19 cellular contexts compared by ENCODE assay signal in genomic region chr15:65919353-65919752, GRCh38. TPM values are rescaled to one million over a fixed set of nuclear protein-coding genes. Genes with fewer than 3 reads are reported as not detected.
DNase-seq lines count a peak whose midpoint lies in the region; ATAC-seq, FAIRE-seq and TF ChIP-seq lines count a peak whose summit lies in the region.
"Had no signal": no experiment of that assay in that cellular context is flagged by ENCODE, and none has a peak within 500 bp of the region (broad histone marks: within the 10 kb centered on the region; RNA-seq: fewer than 3 reads in every experiment).

No MANE protein-coding gene starts in this region.

- H3K14ac ChIP-seq in IMR-90 (replicated peaks; ENCODE audit: low read depth, low read length), result no peak overlapping the region

- H2AK5ac ChIP-seq in IMR-90 (ENCODE audit: low read depth, low read length), result no peak overlapping the region

- no peak for ATAC-seq in HepG2
- no peak for ATAC-seq in right lobe of liver
- ATAC-seq in IMR-90 (ENCODE audit: low read depth), result no peak
- ATAC-seq in GM12878, result no peak
- ATAC-seq in foreskin keratinocyte, result no peak
- ATAC-seq: GM23338, HCT116 had no signal

- H3K56ac ChIP-seq in IMR-90 (ENCODE audit: extremely low read depth, insufficient read depth, low read length), result no peak overlapping the region

- dilution Hi-C loops in IMR-90 (cut with HindIII; ENCODE audit: low sequenced_read_pairs, unreplicated experiment), result no loop called here

- TF ChIP-seq EP300 in HepG2 (IDR thresholded peaks at IDR 0.05; ENCODE audit: low read depth in 2 of 2, low read length in 2 of 2), result no peak
- TF ChIP-seq EP300 in HepG2 (CRISPR knock-in tag; IDR thresholded peaks at IDR 0.05; ENCODE audit: borderline replicate concordance), result no peak
- no peak for TF ChIP-seq EP300 in GM12878 (IDR thresholded peaks at IDR 0.05; ENCODE audit: borderline replicate concordance in 1 of 2, control insufficient read depth in 1 of 2, low read depth in 2 of 2, low read length in 2 of 2)

- H2BK120ac ChIP-seq in IMR-90 (ENCODE audit: low read depth, low read length), result no peak overlapping the region

- H3K27ac ChIP-seq in HepG2 (ENCODE audit: extremely low read length, insufficient read depth, low read length) (no peak overlapping the region), right lobe of liver (no peak overlapping the region), IMR-90 (ENCODE audit: insufficient read depth, low read length) (no peak overlapping the region), GM12878 (ENCODE audit: control insufficient read depth, insufficient read depth) (peak overlapping the region; percentile 85), RWPE1 (no peak overlapping the region), foreskin keratinocyte (no peak overlapping the region)
- H3K27ac ChIP-seq: BLaER1, C4-2B had no signal

- RAD21 ChIA-PET in GM12878 (lab: Charles Lee; ENCODE audit: unreplicated experiment), result interaction anchor here (0.8 to 3.2 kb wide), 3 partner anchors 11 to 49 kb away, joined by 3 to 24 read pairs (median 3); partner anchors contain the start of gene RAB11A

- BruUV-seq in HepG2 (replicated peaks; lab: Mats Ljungman, UMichigan) (no TSS peak), IMR-90 (replicated peaks; lab: Mats Ljungman, UMichigan) (no TSS peak), GM12878 (replicated peaks; lab: Mats Ljungman, UMichigan) (no TSS peak)

- FAIRE-seq in HepG2 (lab: Jason Lieb, UNC) (no peak), GM12878 (lab: Jason Lieb, UNC) (no peak)
- FAIRE-seq: D721Med had no signal

- H3K9me1 ChIP-seq in IMR-90 (ENCODE audit: insufficient read depth, low read length), result peaks cover 3% of the 10 kb centered on the region; the same call in 1 of the 2 replicates

- no peak overlapping the region for H4K91ac ChIP-seq in IMR-90 (ENCODE audit: insufficient read depth, low read depth, low read length)

- no peak overlapping the region for H4K8ac ChIP-seq in IMR-90 (ENCODE audit: low read depth in 2 of 2, low read length in 2 of 2)

- H3K4ac ChIP-seq in IMR-90 (ENCODE audit: low read depth, low read length), result no peak overlapping the region

- no peak overlapping the region for H2AK9ac ChIP-seq in IMR-90 (replicated peaks; ENCODE audit: low read depth, low read length, poor library complexity)

- H3K4me2 ChIP-seq in HepG2 (ENCODE audit: low read depth, low read length), result no peak overlapping the region
- H3K4me2 ChIP-seq in IMR-90 (ENCODE audit: low read depth, low read length), result no peak overlapping the region
- H3K4me2 ChIP-seq in GM12878 (ENCODE audit: control insufficient read depth, insufficient read depth), result no peak overlapping the region
- H3K4me2 ChIP-seq: GM23338 had no signal

- TF ChIP-seq CTCF in HepG2 (CRISPR knock-in tag; IDR thresholded peaks at IDR 0.05) (no peak), right lobe of liver (IDR thresholded peaks at IDR 0.05) (no peak), IMR-90 (conservative IDR thresholded peaks at IDR 0.05; ENCODE audit: low read depth, low read length) (no peak), GM12878 (IDR thresholded peaks at IDR 0.05 in 2 of 3, conservative IDR thresholded peaks at IDR 0.05 in 1 of 3; ENCODE audit: control insufficient read depth in 2 of 3, extremely low read depth in 1 of 3, insufficient read depth in 1 of 3, low read depth in 3 of 3, low read length in 3 of 3) (no peak), RWPE1 (conservative IDR thresholded peaks at IDR 0.05; ENCODE audit: low read depth) (no peak), foreskin keratinocyte (conservative IDR thresholded peaks at IDR 0.05) (no peak)

- no peak overlapping the region for H2BK20ac ChIP-seq in IMR-90 (ENCODE audit: low read depth, low read length)

- TF ChIP-seq RAD21 in HepG2 (CRISPR knock-in tag; IDR thresholded peaks at IDR 0.05), result no peak
- no peak for TF ChIP-seq RAD21 in IMR-90 (IDR thresholded peaks at IDR 0.05; ENCODE audit: low read length)
- no peak for TF ChIP-seq RAD21 in GM12878 (IDR thresholded peaks at IDR 0.05; ENCODE audit: insufficient read depth, low read depth, low read length)

- intact Hi-C loops in HepG2 (cut with micrococcal nuclease; ENCODE audit: unreplicated experiment) (loop anchor here (5.0 to 10.0 kb wide), 2 partner anchors 165 to 273 kb away; no protein-coding TSS in a partner anchor), right lobe of liver (cut with DNase I) (no loop called here), IMR-90 (cut with micrococcal nuclease) (no loop called here), GM12878 (cut with micrococcal nuclease; ENCODE audit: unreplicated experiment) (no loop called here)

- no peak overlapping the region for H3K23ac ChIP-seq in IMR-90 (ENCODE audit: low read depth, low read length)

- H4K20me1 ChIP-seq in HepG2 (ENCODE audit: insufficient read depth, low read length), result no peaks in the 10 kb centered on the region
- H4K20me1 ChIP-seq in IMR-90 (ENCODE audit: insufficient read depth, low read length), result peaks cover 9% of the 10 kb centered on the region; the same call in 1 of the 2 replicates
- H4K20me1 ChIP-seq in GM12878 (ENCODE audit: control insufficient read depth, insufficient read depth), result no peaks in the 10 kb centered on the region

- in situ Hi-C loops in HepG2 (cut with HindIII; ENCODE audit: extremely low pct_ligation_motif_present, low pct_unique_long_range_greater_than_20kb) (no loop called here), IMR-90 (cut with MboI; ENCODE audit: low sequenced_read_pairs) (loop anchor here (25.0 kb wide), 1 partner anchor 568 kb away; the partner anchor contains the start of gene SNAPC5), GM12878 (cut with MboI) (no loop called here)

- 85% methylated on average over 9 of the region's 9 CpGs for WGBS in HepG2 (ENCODE audit: low lambda C conversion rate)
- WGBS in right lobe of liver (ENCODE audit: insufficient coverage, low coverage, low lambda C conversion rate, missing lambda C conversion rate), result 95% methylated on average over 8 of the region's 9 CpGs
- 67% methylated on average over 3 of the region's 9 CpGs; no CpG with 5 or more reads in 1 of the 2 experiments for WGBS in IMR-90 (ENCODE audit: extremely low coverage in 2 of 2, insufficient read length in 1 of 2), 2 experiments
- WGBS in GM12878 (ENCODE audit: insufficient coverage, insufficient replicate concordance, low lambda C conversion rate, missing lambda C conversion rate), result 97% methylated on average over 9 of the region's 9 CpGs

- POLR2A ChIA-PET in HepG2 (lab: Yijun Ruan, JAX), result no interaction called here
- POLR2A ChIA-PET in IMR-90 (lab: Charles Lee; ENCODE audit: unreplicated experiment), result no interaction called here
- POLR2A ChIA-PET in GM12878 (lab: Charles Lee), result interaction anchor here (0.7 to 2.7 kb wide), 2 partner anchors 50 to 132 kb away, joined by 5 to 19 read pairs; partner anchors contain the start of gene RAB11A
- POLR2A ChIA-PET in RWPE1 (lab: Yijun Ruan, JAX; ENCODE audit: low non-redundant PET), result no interaction called here

- no peak for TF ChIP-seq POLR2A in HepG2 (IDR thresholded peaks at IDR 0.05; ENCODE audit: insufficient read depth in 1 of 2, low read depth in 2 of 2, low read length in 2 of 2)
- TF ChIP-seq POLR2A in right lobe of liver (IDR thresholded peaks at IDR 0.05), result no peak
- no peak for TF ChIP-seq POLR2A in IMR-90 (IDR thresholded peaks at IDR 0.05; ENCODE audit: low read depth, low read length)
- TF ChIP-seq POLR2A in GM12878 (IDR thresholded peaks at IDR 0.05; ENCODE audit: low read depth, low read length), result no peak

- H3K36me3 ChIP-seq in HepG2 (replicated peaks in 1 of 2; ENCODE audit: control insufficient read depth in 1 of 2, insufficient read depth in 2 of 2, low read length in 2 of 2), result no peaks in the 10 kb centered on the region
- no peaks in the 10 kb centered on the region for H3K36me3 ChIP-seq in right lobe of liver
- H3K36me3 ChIP-seq in IMR-90 (ENCODE audit: control insufficient read depth, insufficient read depth, low read length), result no peaks in the 10 kb centered on the region
- H3K36me3 ChIP-seq in GM12878 (ENCODE audit: control insufficient read depth in 2 of 2, insufficient read depth in 2 of 2, low read length in 1 of 2), result no peaks in the 10 kb centered on the region; a peak in 1 of 4 replicates
- H3K36me3 ChIP-seq: BLaER1 had no signal

- no peaks in the 10 kb centered on the region for H3K79me1 ChIP-seq in IMR-90 (ENCODE audit: low read depth in 1 of 2, low read length in 2 of 2)

- no peaks in the 10 kb centered on the region for H3K79me2 ChIP-seq in HepG2 (ENCODE audit: insufficient read depth, low read length)
- no peaks in the 10 kb centered on the region for H3K79me2 ChIP-seq in GM12878 (ENCODE audit: control insufficient read depth, insufficient read depth, low read length)

- no peaks in the 10 kb centered on the region for H3K9me3 ChIP-seq in HepG2 (ENCODE audit: low read length)
- H3K9me3 ChIP-seq in right lobe of liver, result no peaks in the 10 kb centered on the region
- no peaks in the 10 kb centered on the region for H3K9me3 ChIP-seq in IMR-90 (ENCODE audit: control insufficient read depth, insufficient read depth, low read length)
- H3K9me3 ChIP-seq in GM12878 (replicated peaks; ENCODE audit: control insufficient read depth, insufficient read depth, low read length), result no peaks in the 10 kb centered on the region
- H3K9me3 ChIP-seq: BLaER1 had no signal

- DNase-seq in HepG2 (ENCODE audit: low spot score) (no peak), right lobe of liver (no peak), IMR-90 (no peak), GM12878 (ENCODE audit: low read depth, low spot score) (no peak), occipital lobe (lab: John Stamatoyannopoulos, UW) (no peak), RWPE1 (ENCODE audit: low spot score) (no peak), foreskin keratinocyte (no peak)
- DNase-seq: CD4-positive, alpha-beta T cell; CD8-positive, alpha-beta memory T cell; DMS 273 treated with DMSO at 0.1 percent for 48 hours; DMS79; EL; GDM1; H9 had no signal

- H3K4me1 ChIP-seq in HepG2 (ENCODE audit: insufficient read depth, low read length) (peaks cover 15% of the 10 kb centered on the region), right lobe of liver (peaks cover 0 to 6% (median 0%) of the 10 kb centered on the region in 4 donors), IMR-90 (ENCODE audit: control insufficient read depth, insufficient read depth, low read length) (peaks cover 5% of the 10 kb centered on the region; the same call in 1 of the 2 replicates), GM12878 (ENCODE audit: control insufficient read depth, insufficient read depth, low read length) (peaks cover 72% of the 10 kb centered on the region), foreskin keratinocyte (no peaks in the 10 kb centered on the region)

- H3K9ac ChIP-seq in HepG2 (ENCODE audit: insufficient read depth, low read depth, low read length) (no peak overlapping the region), IMR-90 (ENCODE audit: low read depth, low read length) (no peak overlapping the region), GM12878 (ENCODE audit: control insufficient read depth, insufficient read depth, low read length) (no peak overlapping the region)
- H3K9ac ChIP-seq: BLaER1 had no signal

- H3K27me3 ChIP-seq in HepG2 (ENCODE audit: control insufficient read depth in 1 of 2, insufficient read depth in 2 of 2, low read length in 2 of 2) (no peaks in the 10 kb centered on the region), right lobe of liver (no peaks in the 10 kb centered on the region), IMR-90 (ENCODE audit: control insufficient read depth, insufficient read depth, low read length) (no peaks in the 10 kb centered on the region), GM12878 (replicated peaks in 1 of 2; ENCODE audit: control insufficient read depth in 2 of 2, insufficient read depth in 2 of 2, low read length in 1 of 2) (no peaks in the 10 kb centered on the region), foreskin keratinocyte (no peaks in the 10 kb centered on the region)

- CTCF ChIA-PET in HepG2 (lab: Yijun Ruan, JAX; ENCODE audit: low intra/inter-chr PET ratio, low total read pairs), result no interaction called here
- CTCF ChIA-PET in IMR-90 (lab: Yijun Ruan, JAX), result no interaction called here
- CTCF ChIA-PET in GM12878 (lab: Yijun Ruan, JAX), result interaction anchor here (3.0 kb wide), 1 partner anchor 62 kb away, joined by 19 read pairs; no protein-coding TSS in a partner anchor
- CTCF ChIA-PET in RWPE1 (lab: Yijun Ruan, JAX), result no interaction called here

- no peak overlapping the region for H2AFZ ChIP-seq in HepG2 (ENCODE audit: low read length)
- H2AFZ ChIP-seq in IMR-90 (replicated peaks; ENCODE audit: low read length, poor library complexity), result no peak overlapping the region
- H2AFZ ChIP-seq in GM12878 (ENCODE audit: control insufficient read depth, low read depth, low read length), result no peak overlapping the region
- H2AFZ ChIP-seq: GM23338 had no signal

- no peak overlapping the region for H4K5ac ChIP-seq in IMR-90 (ENCODE audit: low read depth, low read length)

- H3K4me3 ChIP-seq in HepG2 (replicated peaks in 1 of 3; ENCODE audit: insufficient read depth in 1 of 3, low read depth in 2 of 3, low read length in 3 of 3), result no peak overlapping the region
- H3K4me3 ChIP-seq in right lobe of liver, result no peak overlapping the region
- H3K4me3 ChIP-seq in IMR-90 (ENCODE audit: insufficient read depth, low read depth, low read length), result no peak overlapping the region
- H3K4me3 ChIP-seq in GM12878, result no peak overlapping the region
- H3K4me3 ChIP-seq: BLaER1, GM23338 had no signal

- SMC1A ChIA-PET in GM12878 (lab: Charles Lee; ENCODE audit: uncharacterized antibody, unreplicated experiment), result interaction anchor here (1.1 to 4.4 kb wide), 3 partner anchors 17 to 121 kb away, joined by 3 to 70 read pairs (median 14); no protein-coding TSS in a partner anchor

- H2BK15ac ChIP-seq in IMR-90 (ENCODE audit: low read depth, low read length), result no peak overlapping the region

- no peak overlapping the region for H2BK5ac ChIP-seq in IMR-90 (ENCODE audit: low read depth, low read length, poor library complexity, severe bottlenecking)

- no peak overlapping the region for H3K18ac ChIP-seq in IMR-90 (ENCODE audit: low read depth, low read length)

RNA-seq across cellular contexts. Expression of gene RAB11A, which starts 50.1 kb away (rescaled TPM):
- total RNA-seq in HepG2 (2016; rRNA removed; fragmentation: Illumina TruSeq; extraction: Trizol) (161 and 241 TPM in 2 replicates), right lobe of liver (100 to 1,000 TPM in 1 of 6 experiments, 10 to 100 TPM in 5; 50.3 to 110 (median 81.6) TPM), IMR-90 (2012; rRNA removed) (376 and 462 TPM in 2 replicates), GM12878 (2014; rRNA removed) (128 and 141 TPM in 2 replicates), GM12878 (2014; rRNA removed; fragmentation: Illumina TruSeq; extraction: Trizol) (148 and 152 TPM in 2 replicates), GM12878 (2021) (182 and 204 TPM in 2 replicates), occipital lobe (169 TPM), foreskin keratinocyte (226 and 228 TPM in 2 replicates)
- total RNA-seq in HepG2 (2016; cell fraction: cytosol; rRNA removed; fragmentation: Illumina TruSeq; extraction: Trizol; ENCODE audit: low read depth), result 38.6 and 40.4 TPM in 2 replicates
- total RNA-seq in HepG2 (2016; cell fraction: insoluble cytoplasmic fraction; rRNA removed; fragmentation: Illumina TruSeq; extraction: Trizol), result 161 and 257 TPM in 2 replicates
- 56.4 and 65.8 TPM in 2 replicates for total RNA-seq in HepG2 (2016; cell fraction: membrane; rRNA removed; fragmentation: Illumina TruSeq; extraction: Trizol)
- total RNA-seq in HepG2 (2016; cell fraction: nucleus; rRNA removed; fragmentation: Illumina TruSeq; extraction: Trizol), result 55.2 and 56.4 TPM in 2 replicates
- polyA plus RNA-seq in HepG2 (2011; rRNA removed) (129 and 162 TPM in 2 replicates), IMR-90 (2012; rRNA removed) (299 and 341 TPM in 2 replicates), GM12878 (2011; rRNA removed) (387 and 412 TPM in 2 replicates), GM12878 (2014; fragmentation: Illumina TruSeq; extraction: Trizol) (274 and 338 TPM in 2 replicates), GM12878 (2014; fragmentation: Nextera tagmentation; extraction: Ambion mirVana) (100 to 1,000 TPM; 155 to 179 TPM), GM12878 (2014; rRNA removed) (218 and 266 TPM in 2 replicates), GM12878 (2016; fragmentation: Nextera tagmentation; extraction: Ambion mirVana) (100 to 1,000 TPM; 275 to 291 TPM), foreskin keratinocyte (238 and 246 TPM in 2 replicates)
- polyA plus RNA-seq in HepG2 (2011; cell fraction: cytosol; rRNA removed), result 136 and 191 TPM in 2 replicates
- polyA plus RNA-seq in HepG2 (2011; cell fraction: nucleus; rRNA removed), result 38.0 and 51.7 TPM in 2 replicates
- polyA plus RNA-seq in HepG2 (2012), result 191 and 216 TPM in 2 replicates
- polyA plus RNA-seq in HepG2 (2016; cell fraction: cytosol; fragmentation: Illumina TruSeq; extraction: Trizol; ENCODE audit: low read depth), result 53.8 and 54.2 TPM in 2 replicates
- polyA plus RNA-seq in HepG2 (2016; cell fraction: insoluble cytoplasmic fraction; fragmentation: Illumina TruSeq; extraction: Trizol; ENCODE audit: low read depth), result 276 and 303 TPM in 2 replicates
- 66.0 and 70.6 TPM in 2 replicates for polyA plus RNA-seq in HepG2 (2016; cell fraction: membrane; fragmentation: Illumina TruSeq; extraction: Trizol; ENCODE audit: low read depth)
- polyA plus RNA-seq in HepG2 (2016; cell fraction: nucleus; fragmentation: Illumina TruSeq; extraction: Trizol; ENCODE audit: insufficient read depth, low read depth), result 89.0 and 94.4 TPM in 2 replicates
- polyA minus RNA-seq in HepG2 (2011; rRNA and poly(A)+ RNA removed; ENCODE audit: low replicate concordance), result 35.4 and 66.3 TPM in 2 replicates
- 50.0 and 53.6 TPM in 2 replicates for polyA minus RNA-seq in HepG2 (2011; cell fraction: cytosol; rRNA and poly(A)+ RNA removed)
- polyA minus RNA-seq in HepG2 (2011; cell fraction: nucleus; rRNA and poly(A)+ RNA removed), result 22.3 and 27.0 TPM in 2 replicates
- polyA plus RNA-seq in IMR-90 (2012; cell fraction: cytosol; rRNA removed), result 134 and 136 TPM in 2 replicates
- 36.8 and 156 TPM in 2 replicates for polyA plus RNA-seq in IMR-90 (2012; cell fraction: nucleus; rRNA removed; ENCODE audit: low replicate concordance)
- total RNA-seq in GM12878 (2013; cell fraction: nucleolus; rRNA removed), result 70.8 and 70.9 TPM in 2 replicates
- 108 TPM for polyA plus RNA-seq in GM12878 (2011; ENCODE audit: low read depth)
- 245 and 314 TPM in 2 replicates for polyA plus RNA-seq in GM12878 (2011; cell fraction: cytosol; rRNA removed)
- 170 and 179 TPM in 2 replicates for polyA plus RNA-seq in GM12878 (2011; cell fraction: nucleus; rRNA removed)
- 175 and 233 TPM in 2 replicates for polyA plus RNA-seq in GM12878 (2012)
- 143 and 310 TPM in 2 replicates for polyA minus RNA-seq in GM12878 (2011; rRNA and poly(A)+ RNA removed)
- 48.4 and 63.4 TPM in 2 replicates for polyA minus RNA-seq in GM12878 (2011; cell fraction: cytosol; rRNA and poly(A)+ RNA removed)
- 14.7 and 27.4 TPM in 2 replicates for polyA minus RNA-seq in GM12878 (2011; cell fraction: nucleus; rRNA and poly(A)+ RNA removed)
